ENCODE assay signal across 8 cellular contexts in the genomic region with DNA sequence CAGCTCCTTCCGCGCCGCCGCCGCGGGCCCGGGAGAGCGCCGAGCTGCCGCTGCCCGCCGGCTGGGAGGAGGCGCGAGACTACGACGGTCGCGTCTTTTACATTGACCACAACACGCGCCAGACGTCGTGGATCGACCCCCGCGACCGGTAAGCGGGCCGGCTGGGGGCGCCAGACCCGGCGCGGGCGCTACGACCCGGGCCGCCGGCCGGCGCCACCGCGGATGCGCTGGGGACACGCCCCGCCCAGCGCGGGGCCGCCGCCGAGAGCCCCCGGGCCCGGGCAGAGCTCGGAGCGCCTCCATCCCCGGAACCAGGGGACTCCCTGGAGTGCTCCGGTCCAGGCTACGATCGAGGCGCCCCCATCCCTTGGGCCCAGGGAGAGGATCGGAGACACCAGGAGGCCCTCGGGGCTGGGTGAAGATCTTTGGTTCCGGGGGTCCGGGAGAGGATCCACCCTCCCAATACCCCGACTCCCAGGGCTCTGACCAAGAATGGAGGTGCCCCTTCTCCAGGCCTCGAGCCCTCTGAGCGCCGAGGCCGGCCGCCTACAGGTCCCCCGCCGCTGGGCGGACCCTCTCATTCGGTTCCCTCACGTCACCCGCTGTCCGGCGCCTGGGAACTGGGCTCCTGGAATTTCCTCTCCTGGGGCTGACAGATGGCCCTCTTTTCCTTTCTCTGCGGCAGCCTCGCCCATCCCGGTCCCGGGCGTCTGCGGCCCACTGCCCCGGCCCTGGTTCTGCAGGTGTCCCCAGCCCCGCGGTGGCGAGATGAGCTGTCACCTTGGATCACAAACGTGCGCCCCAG. TPM values are rescaled to one million over a fixed set of nuclear protein-coding genes. Genes with fewer than 3 reads are reported as not detected.
DNase-seq lines count a peak whose midpoint lies in the region; ATAC-seq and TF ChIP-seq lines count a peak whose summit lies in the region.

No MANE protein-coding gene starts in this region.

- in situ Hi-C loops in ACHN (cut with HindIII; ENCODE audit: low pct_ligation_motif_present, low pct_unique_long_range_greater_than_20kb, low sequenced_read_pairs) = no loop called here
- in situ Hi-C loops in transverse colon (cut with MboI; ENCODE audit: low pct_ligation_motif_present in 1 of 4, low pct_unique_long_range_greater_than_20kb in 1 of 4, low sequenced_read_pairs in 3 of 4) = no loop called here

- H3K27ac ChIP-seq in OCI-LY1 (ENCODE audit: low read depth, low read length, poor library complexity, severe bottlenecking) (no peak overlapping the region), coronary artery (peak overlapping the region; percentile 76 to 94), transverse colon (peak overlapping the region; percentile 77 to 89 (median 84))

- no peaks in the 10 kb centered on the region for H3K9me3 Mint-ChIP-seq in memory B cell

- no peak for TF ChIP-seq CTCF in OCI-LY1 (IDR thresholded peaks at IDR 0.05; ENCODE audit: low read length)
- TF ChIP-seq CTCF in coronary artery (IDR thresholded peaks at IDR 0.05) = no peak
- TF ChIP-seq CTCF in transverse colon (IDR thresholded peaks at IDR 0.05) = no peak

- 64% methylated on average over 76 of the region's 88 CpGs; no CpG with 5 or more reads in 1 of the 2 donors for WGBS in transverse colon (ENCODE audit: low coverage in 1 of 2), 2 donors

- no peaks in the 10 kb centered on the region for H3F3A ChIP-seq in OCI-LY1 (ENCODE audit: insufficient read depth, low read length)

- peaks cover 19% of the 10 kb centered on the region for H3K4me1 Mint-ChIP-seq in memory B cell

- H3K9ac ChIP-seq in OCI-LY1 (ENCODE audit: low read length) = no peak overlapping the region; the same call in 1 of the 2 replicates

- no peaks in the 10 kb centered on the region for H3K27me3 Mint-ChIP-seq in memory B cell

- ATAC-seq in GM18907 (IDR thresholded peaks at IDR 0.05; ENCODE audit: unreplicated experiment) (peak; percentile 7), memory B cell (ENCODE audit: low read depth) (peak; percentile 18)

- peak overlapping the region; percentile 78 for H3K4me3 Mint-ChIP-seq in memory B cell

- H3K9me3 ChIP-seq in OCI-LY1 (ENCODE audit: low read length) (no peaks in the 10 kb centered on the region), transverse colon (no peaks in the 10 kb centered on the region)

- peaks cover 19% of the 10 kb centered on the region for H3K4me1 ChIP-seq in OCI-LY1 (ENCODE audit: insufficient read depth, low read length, severe bottlenecking)
- H3K4me1 ChIP-seq in transverse colon = peaks cover 3 to 23% (median 10%) of the 10 kb centered on the region in 4 donors

- TF ChIP-seq POLR2A in transverse colon (IDR thresholded peaks at IDR 0.05) = no peak

- H3K4me3 ChIP-seq in OCI-LY1 (ENCODE audit: low read depth, low read length, poor library complexity, severe bottlenecking) (peak overlapping the region; percentile 53), coronary artery (peak overlapping the region; percentile 73), transverse colon (peak overlapping the region; percentile 39 to 56 (median 44))

- no peaks in the 10 kb centered on the region for H3K36me3 ChIP-seq in OCI-LY1 (ENCODE audit: insufficient read depth, low read length)
- no peaks in the 10 kb centered on the region for H3K36me3 ChIP-seq in transverse colon

- H4K20me1 ChIP-seq in OCI-LY1 (ENCODE audit: insufficient read depth, low read length) = no peaks in the 10 kb centered on the region

- no peaks in the 10 kb centered on the region for H3K9me2 ChIP-seq in OCI-LY1 (ENCODE audit: low read depth, low read length)

- peaks cover 3% of the 10 kb centered on the region for H3K36me3 Mint-ChIP-seq in memory B cell

- no peak overlapping the region for H2AFZ ChIP-seq in OCI-LY1 (ENCODE audit: low read length)

- no peaks in the 10 kb centered on the region for H3K27me3 ChIP-seq in OCI-LY1 (ENCODE audit: insufficient read depth, low read length)
- H3K27me3 ChIP-seq in transverse colon = no peaks in the 10 kb centered on the region

- no peaks in the 10 kb centered on the region for H3K79me2 ChIP-seq in OCI-LY1 (ENCODE audit: insufficient read depth, low read length)

- TF ChIP-seq EP300 in transverse colon (IDR thresholded peaks at IDR 0.05; ENCODE audit: low read depth) = no peak

- intact Hi-C loops in transverse colon (cut with DNase I; ENCODE audit: low total_unique reads) = no loop called here

- H3K4me2 ChIP-seq in OCI-LY1 (ENCODE audit: low read length) = peak overlapping the region; percentile 37

- DNase-seq in ACHN = peak; percentile 35
- no peak for DNase-seq in coronary artery (ENCODE audit: low spot score)
- DNase-seq in memory B cell (ENCODE audit: low spot score in 2 of 2) = no peak
- DNase-seq in transverse colon = no peak
- no peak for DNase-seq in GOT3 (lab: John Stamatoyannopoulos, UW)
- no peak for DNase-seq in NK-92 treated with Interleukin-12 subunit alpha and Interleukin-12 subunit beta, amount 100 ng/mL, for 24 hours (lab: John Stamatoyannopoulos, UW)

- no peak overlapping the region for H3K27ac Mint-ChIP-seq in memory B cell

RNA-seq across cellular contexts. Expression of gene CLDN34, which starts 48.8 kb away (rescaled TPM):
- under 1 TPM in 1 of 4 donors, not detected in 3; 0.82 TPM for total RNA-seq in transverse colon
